Comparison of ENCODE assay signal across 8 cellular contexts in the genomic region with DNA sequence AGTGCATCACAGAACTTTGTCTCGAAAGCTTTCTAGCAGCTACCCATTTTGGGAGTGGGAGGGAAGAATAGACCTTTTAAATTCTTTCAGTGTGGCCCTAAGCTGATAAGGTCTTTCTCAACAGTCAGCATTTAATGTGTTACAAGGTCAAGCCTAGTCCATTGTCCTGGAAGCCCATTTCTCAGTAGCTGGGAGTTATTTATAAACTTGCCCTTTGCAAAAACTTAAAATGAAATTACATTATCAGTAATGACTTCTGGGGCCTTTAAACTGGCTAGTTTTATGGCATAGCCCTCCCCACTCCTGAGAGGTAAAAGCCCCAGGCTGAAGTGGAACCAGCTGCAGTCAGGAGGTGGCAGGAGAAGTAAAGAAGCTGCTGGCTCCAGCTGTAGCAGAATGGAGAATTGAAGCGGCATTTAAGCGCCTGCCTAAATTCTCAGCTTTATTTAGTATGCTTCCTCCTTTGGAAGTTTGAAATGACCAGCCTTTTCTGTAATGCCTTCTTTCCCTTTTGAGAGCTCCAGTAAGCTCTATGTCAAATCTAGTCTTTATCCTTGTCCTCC. TPM values are rescaled to one million over a fixed set of nuclear protein-coding genes. Genes with fewer than 3 reads are reported as not detected.
A peak's percentile ranks its signal among the peaks of the same experiment; 100 is the strongest.
DNase-seq lines count a peak whose midpoint lies in the region; ATAC-seq and TF ChIP-seq lines count a peak whose summit lies in the region.
"Had no signal": no experiment of that assay in that cellular context is flagged by ENCODE, and none has a peak within 500 bp of the region (broad histone marks: within the 10 kb centered on the region; RNA-seq: fewer than 3 reads in every experiment).

No MANE protein-coding gene starts in this region.

- H3K27ac ChIP-seq in fibroblast of lung (ENCODE audit: insufficient read depth, low read length) (no peak overlapping the region), stomach smooth muscle (ENCODE audit: low read length) (peak overlapping the region; percentile 61)
- H3K27ac ChIP-seq in CD4-positive, alpha-beta T cell (ENCODE audit: low read depth, low read length): no peak overlapping the region

- no peaks in the 10 kb centered on the region for H3K9me3 Mint-ChIP-seq in CD4-positive, alpha-beta T cell

- H3K27me3 ChIP-seq in fibroblast of lung (ENCODE audit: control insufficient read depth, insufficient read depth, low read length) (no peaks in the 10 kb centered on the region), stomach smooth muscle (ENCODE audit: control insufficient read depth in 1 of 2, insufficient read depth in 2 of 2, low read length in 2 of 2) (no peaks in the 10 kb centered on the region)
- H3K27me3 ChIP-seq in CD4-positive, alpha-beta T cell (ENCODE audit: control insufficient read depth, insufficient read depth, low read length): no peaks in the 10 kb centered on the region
- H3K27me3 ChIP-seq: Peyer's patch had no signal

- intact Hi-C loops in CD4-positive, alpha-beta T cell (cut with DNase I, micrococcal nuclease): loop anchor here (2.0 to 5.0 kb wide), 3 partner anchors 21 to 35 kb away; no protein-coding TSS in a partner anchor

- no peaks in the 10 kb centered on the region for H3K36me3 ChIP-seq in fibroblast of lung (ENCODE audit: control insufficient read depth, insufficient read depth, low read length)
- peaks cover 11 to 15% of the 10 kb centered on the region in 2 donors for H3K36me3 ChIP-seq in stomach smooth muscle (ENCODE audit: control insufficient read depth in 2 of 2, insufficient read depth in 2 of 2, low read length in 2 of 2)

- H3K9me3 ChIP-seq in fibroblast of lung (ENCODE audit: control insufficient read depth, insufficient read depth, low read depth, low read length): no peaks in the 10 kb centered on the region
- no peaks in the 10 kb centered on the region for H3K9me3 ChIP-seq in stomach smooth muscle (ENCODE audit: control insufficient read depth in 2 of 2, low read length in 2 of 2)
- H3K9me3 ChIP-seq in CD4-positive, alpha-beta T cell (ENCODE audit: control insufficient read depth, low read length): no peaks in the 10 kb centered on the region
- H3K9me3 ChIP-seq: Peyer's patch had no signal

- H3K4me1 ChIP-seq in fibroblast of lung (ENCODE audit: control insufficient read depth, extremely low read depth, insufficient read depth, low read length) (peaks cover 18% of the 10 kb centered on the region), stomach smooth muscle (ENCODE audit: control insufficient read depth, insufficient read depth, low read length) (peaks cover 21% of the 10 kb centered on the region)

- TF ChIP-seq CTCF in fibroblast of lung (conservative IDR thresholded peaks at IDR 0.05 in 1 of 2, IDR thresholded peaks at IDR 0.05 in 1 of 2; ENCODE audit: low read depth in 1 of 2, low read length in 2 of 2): peak; percentile 20 to 21
- no peak for TF ChIP-seq CTCF in CD4-positive, alpha-beta T cell (IDR thresholded peaks at IDR 0.05)

- no peak overlapping the region for H2AFZ ChIP-seq in fibroblast of lung (ENCODE audit: low read length)

- H3K4me1 Mint-ChIP-seq in CD4-positive, alpha-beta T cell (ENCODE audit: low read depth): peaks cover 30% of the 10 kb centered on the region

- POLR2A ChIA-PET in CD4-positive, alpha-beta T cell (lab: Charles Lee): interaction anchor here (1.2 to 1.4 kb wide), 3 partner anchors 12 to 22 kb away, joined by 3 to 4 read pairs (median 4); partner anchors contain the start of gene COPZ1

- H3K4me2 ChIP-seq in fibroblast of lung (ENCODE audit: extremely low read depth, insufficient read depth, low read length): peak overlapping the region; percentile 18

- H3K36me3 Mint-ChIP-seq in CD4-positive, alpha-beta T cell (ENCODE audit: low read depth): peaks cover 31% of the 10 kb centered on the region

- no peaks in the 10 kb centered on the region for H3K27me3 Mint-ChIP-seq in CD4-positive, alpha-beta T cell

- ATAC-seq in HG03025 (IDR thresholded peaks at IDR 0.05; ENCODE audit: low FRiP score, unreplicated experiment): no peak
- no peak for ATAC-seq in CD4-positive, alpha-beta T cell (ENCODE audit: poor library complexity)

- CTCF ChIA-PET in CD4-positive, alpha-beta T cell (lab: Charles Lee): interaction anchor here (0.6 to 3.3 kb wide), 10 partner anchors 10 to 117 kb away, joined by 4 to 27 read pairs (median 6); partner anchors contain the start of gene COPZ1

- H3K27ac Mint-ChIP-seq in CD4-positive, alpha-beta T cell: no peak overlapping the region

- H3K9ac ChIP-seq in fibroblast of lung (ENCODE audit: insufficient read depth, low read length) (no peak overlapping the region), stomach smooth muscle (ENCODE audit: low read length in 2 of 2) (no peak overlapping the region)

- H3K4me3 ChIP-seq in fibroblast of lung (replicated peaks in 1 of 4; ENCODE audit: control extremely low read depth in 1 of 4, insufficient read depth in 1 of 4, low read depth in 3 of 4, low read length in 4 of 4) (no peak overlapping the region), stomach smooth muscle (ENCODE audit: low read length in 2 of 2) (no peak overlapping the region)
- H3K4me3 ChIP-seq: Peyer's patch had no signal

- no peaks in the 10 kb centered on the region for H4K20me1 ChIP-seq in fibroblast of lung (ENCODE audit: control insufficient read depth, extremely low read depth, insufficient read depth, low read length)

- no peak overlapping the region for H3K4me3 Mint-ChIP-seq in CD4-positive, alpha-beta T cell

- DNase-seq in NCI-H69 (lab: John Stamatoyannopoulos, UW) (peak; percentile 75), fibroblast of lung (ENCODE audit: low read depth in 2 of 2) (peak in 1 of 2 donors; percentile 56)
- DNase-seq in activated naive CD4-positive, alpha-beta T cell (lab: John Stamatoyannopoulos, UW): no peak
- no peak for DNase-seq in CD4-positive, alpha-beta T cell
- DNase-seq: activated effector memory CD4-positive, alpha-beta T cell treated with anti-CD3 and anti-CD28 coated beads, Interleukin-2, amount 50 U/mL, for 16 hours; Peyer's patch had no signal

- peaks cover 26% of the 10 kb centered on the region for H3K79me2 ChIP-seq in fibroblast of lung (ENCODE audit: control insufficient read depth, insufficient read depth, low read length)

RNA-seq across cellular contexts. Expression of gene COPZ1, which starts 12.4 kb away (rescaled TPM):
- 80.9 and 97.9 TPM in 2 replicates for total RNA-seq in fibroblast of lung
- 305 and 324 TPM in 2 replicates for polyA plus RNA-seq in fibroblast of lung
- polyA plus RNA-seq in fibroblast of lung (2012): 292 and 325 TPM in 2 replicates
- 79.6 and 97.1 TPM in 2 replicates for polyA minus RNA-seq in fibroblast of lung (ENCODE audit: low replicate concordance)
- 10 to 100 TPM; 31.2 to 33.9 TPM for total RNA-seq in CD4-positive, alpha-beta T cell

RNA-seq across cellular contexts. Expression of gene GPR84, which starts 26.9 kb away (rescaled TPM):
- not detected in 2 replicates for total RNA-seq in fibroblast of lung
- polyA plus RNA-seq in fibroblast of lung: 0.03 TPM in 1 of 2 replicates, not detected in the other
- polyA plus RNA-seq in fibroblast of lung (2012): not detected in 2 replicates
- not detected in 2 replicates for polyA minus RNA-seq in fibroblast of lung (ENCODE audit: low replicate concordance)
- under 1 TPM; 0.27 to 0.53 TPM for total RNA-seq in CD4-positive, alpha-beta T cell
- total RNA-seq: Peyer's patch had no signal

RNA-seq across cellular contexts. Expression of gene NFE2, which starts 36.5 kb away (rescaled TPM):
- under 0.01 and 0.17 TPM in 2 replicates for total RNA-seq in fibroblast of lung
- 0.07 and 0.34 TPM in 2 replicates for polyA plus RNA-seq in fibroblast of lung
- polyA plus RNA-seq in fibroblast of lung (2012): 0.42 TPM in 1 of 2 replicates, not detected in the other
- not detected in 2 replicates for polyA minus RNA-seq in fibroblast of lung (ENCODE audit: low replicate concordance)
- total RNA-seq in CD4-positive, alpha-beta T cell: under 1 TPM in 1 of 2 experiments, not detected in 1; 0.20 TPM
- total RNA-seq: Peyer's patch had no signal

RNA-seq across cellular contexts. Expression of gene ZNF385A, which starts 47.2 kb away (rescaled TPM):
- total RNA-seq in fibroblast of lung: 2.3 and 3.3 TPM in 2 replicates
- polyA plus RNA-seq in fibroblast of lung: 0.64 and 0.69 TPM in 2 replicates
- polyA plus RNA-seq in fibroblast of lung (2012): 4.3 and 6.1 TPM in 2 replicates
- 12.6 and 14.3 TPM in 2 replicates for polyA minus RNA-seq in fibroblast of lung (ENCODE audit: low replicate concordance)
- 1 to 10 TPM; 3.8 to 4.7 TPM for total RNA-seq in CD4-positive, alpha-beta T cell

RNA-seq across cellular contexts. Expression of gene HNRNPA1, which starts 56.8 kb away (rescaled TPM):
- total RNA-seq in fibroblast of lung: 305 and 311 TPM in 2 replicates
- 1,057 and 1,326 TPM in 2 replicates for polyA plus RNA-seq in fibroblast of lung
- 1,195 and 1,479 TPM in 2 replicates for polyA plus RNA-seq in fibroblast of lung (2012)
- 197 and 204 TPM in 2 replicates for polyA minus RNA-seq in fibroblast of lung (ENCODE audit: low replicate concordance)
- total RNA-seq in CD4-positive, alpha-beta T cell: 1,000 to 10,000 TPM; 1,969 to 1,994 TPM
